In the genomic region with DNA sequence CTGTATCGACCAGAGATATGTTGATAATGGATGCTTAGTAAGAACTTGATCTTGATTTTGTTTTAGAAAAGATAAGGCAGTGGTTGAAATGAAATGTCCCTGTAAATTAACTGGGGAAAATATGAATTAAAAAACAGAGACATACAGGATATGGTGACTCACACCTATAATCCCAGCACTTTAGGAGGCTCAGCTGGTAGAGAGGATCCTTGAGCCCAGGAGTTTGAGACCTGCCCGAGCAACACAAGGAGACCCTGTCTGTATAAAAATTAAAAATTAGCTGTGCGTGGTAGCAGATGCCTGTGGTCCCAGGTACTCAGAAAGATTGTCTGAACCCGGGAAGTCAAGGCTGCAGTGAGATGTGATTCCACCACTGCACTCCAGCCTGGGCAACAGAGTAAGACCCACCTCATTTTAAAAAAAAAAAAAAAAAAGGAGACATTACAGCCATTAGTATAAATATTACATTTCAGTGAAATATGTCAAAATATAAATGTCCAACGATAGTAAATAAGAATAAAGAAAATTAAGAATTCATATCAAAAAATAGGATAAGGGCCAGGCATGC, we compare ENCODE assay signal across 10 cellular contexts. TPM values are rescaled to one million over a fixed set of nuclear protein-coding genes. Genes with fewer than 3 reads are reported as not detected.
A peak's percentile ranks its signal among the peaks of the same experiment; 100 is the strongest.
DNase-seq lines count a peak whose midpoint lies in the region; ATAC-seq and TF ChIP-seq lines count a peak whose summit lies in the region.
"Had no signal": no experiment of that assay in that cellular context is flagged by ENCODE, and none has a peak within 500 bp of the region (broad histone marks: within the 10 kb centered on the region; RNA-seq: fewer than 3 reads in every experiment).

No MANE protein-coding gene starts in this region.

- H3K9me3 ChIP-seq in suprapubic skin = no peaks in the 10 kb centered on the region
- H3K9me3 ChIP-seq: SJSA1 had no signal

- no peak for ATAC-seq in activated CD8-positive, alpha-beta memory T cell treated with anti-CD3 and anti-CD28 coated beads, Interleukin-2, amount 10 ng/mL, durations not matched to agents 7 days and 5 days
- no peak for ATAC-seq in activated CD8-positive, alpha-beta T cell treated with anti-CD3 and anti-CD28 coated beads, Interleukin-2, amount 10 ng/mL, durations not matched to agents 7 days and 5 days

- no peak for TF ChIP-seq EP300 in suprapubic skin (IDR thresholded peaks at IDR 0.05)

- DNase-seq in activated CD8-positive, alpha-beta memory T cell treated with anti-CD3 and anti-CD28 coated beads, Interleukin-2, amount 10 ng/mL, durations not matched to agents 7 days and 5 days = no peak
- DNase-seq in activated CD8-positive, alpha-beta memory T cell treated with anti-CD3 and anti-CD28 coated beads, Interleukin-2, amount 50 U/mL, for 4 hours = no peak
- no peak for DNase-seq in activated CD8-positive, alpha-beta T cell treated with anti-CD3 and anti-CD28 coated beads, Interleukin-2, amount 10 ng/mL, durations not matched to agents 7 days and 5 days
- DNase-seq in foreskin fibroblast (peak; percentile 29 to 48), suprapubic skin (ENCODE audit: low spot score in 2 of 2) (no peak), DMS153 treated with DMSO at 0.1 percent for 48 hours (lab: John Stamatoyannopoulos, UW; ENCODE audit: unreplicated experiment) (no peak), HPDE6-E6E7 (ENCODE audit: extremely low spot score) (no peak), COLO668 (lab: John Stamatoyannopoulos, UW; ENCODE audit: unreplicated experiment) (no peak)
- DNase-seq: central memory CD4-positive, alpha-beta T cell had no signal

- H3K4me3 ChIP-seq in foreskin fibroblast (ENCODE audit: low read depth in 1 of 2, low read length in 2 of 2) (no peak overlapping the region), suprapubic skin (peak overlapping the region; percentile 100)
- H3K4me3 ChIP-seq: SJSA1 had no signal

- POLR2A ChIA-PET in activated CD8-positive, alpha-beta T cell treated with anti-CD3 and anti-CD28 coated beads, Interleukin-2, amount 10 ng/mL, durations not matched to agents 7 days and 5 days (lab: Charles Lee) = no interaction called here

- H3K36me3 Mint-ChIP-seq in activated CD8-positive, alpha-beta memory T cell treated with anti-CD3 and anti-CD28 coated beads, Interleukin-2, amount 10 ng/mL, durations not matched to agents 7 days and 5 days = peaks cover 40% of the 10 kb centered on the region
- H3K36me3 Mint-ChIP-seq in activated CD8-positive, alpha-beta T cell treated with anti-CD3 and anti-CD28 coated beads, Interleukin-2, amount 10 ng/mL, durations not matched to agents 7 days and 5 days (ENCODE audit: low read depth) = peaks cover 44% of the 10 kb centered on the region

- H3K36me3 ChIP-seq in suprapubic skin = no peaks in the 10 kb centered on the region

- TF ChIP-seq CTCF in foreskin fibroblast (IDR thresholded peaks at IDR 0.05; ENCODE audit: low read depth, low read length) = no peak
- TF ChIP-seq CTCF in suprapubic skin (IDR thresholded peaks at IDR 0.05) = no peak

- H3K4me1 ChIP-seq in suprapubic skin = peaks cover 64% of the 10 kb centered on the region

- no peak for TF ChIP-seq POLR2A in suprapubic skin (IDR thresholded peaks at IDR 0.05)

- no peaks in the 10 kb centered on the region for H3K27me3 ChIP-seq in suprapubic skin
- H3K27me3 ChIP-seq: SJSA1 had no signal

- no peaks in the 10 kb centered on the region for H3K27me3 Mint-ChIP-seq in activated CD8-positive, alpha-beta memory T cell treated with anti-CD3 and anti-CD28 coated beads, Interleukin-2, amount 10 ng/mL, durations not matched to agents 7 days and 5 days
- no peaks in the 10 kb centered on the region for H3K27me3 Mint-ChIP-seq in activated CD8-positive, alpha-beta T cell treated with anti-CD3 and anti-CD28 coated beads, Interleukin-2, amount 10 ng/mL, durations not matched to agents 7 days and 5 days (ENCODE audit: low read depth)

- H3K4me1 Mint-ChIP-seq in activated CD8-positive, alpha-beta memory T cell treated with anti-CD3 and anti-CD28 coated beads, Interleukin-2, amount 10 ng/mL, durations not matched to agents 7 days and 5 days = peaks cover 49% of the 10 kb centered on the region
- peaks cover 67% of the 10 kb centered on the region for H3K4me1 Mint-ChIP-seq in activated CD8-positive, alpha-beta T cell treated with anti-CD3 and anti-CD28 coated beads, Interleukin-2, amount 10 ng/mL, durations not matched to agents 7 days and 5 days (ENCODE audit: low read depth)

- WGBS in suprapubic skin = 59% methylated on average over 5 of the region's 5 CpGs

- CTCF ChIA-PET in activated CD8-positive, alpha-beta memory T cell treated with anti-CD3 and anti-CD28 coated beads, Interleukin-2, amount 10 ng/mL, durations not matched to agents 7 days and 5 days (lab: Charles Lee) = interaction anchor here (1.3 to 2.1 kb wide), 2 partner anchors 23 to 129 kb away, joined by 3 to 12 read pairs; no protein-coding TSS in a partner anchor
- CTCF ChIA-PET in activated CD8-positive, alpha-beta T cell treated with anti-CD3 and anti-CD28 coated beads, Interleukin-2, amount 10 ng/mL, durations not matched to agents 7 days and 5 days (lab: Charles Lee) = interaction anchor here (6.4 kb wide), 1 partner anchor 22 kb away, joined by 65 read pairs; no protein-coding TSS in a partner anchor

- no peaks in the 10 kb centered on the region for H3K9me3 Mint-ChIP-seq in activated CD8-positive, alpha-beta memory T cell treated with anti-CD3 and anti-CD28 coated beads, Interleukin-2, amount 10 ng/mL, durations not matched to agents 7 days and 5 days (ENCODE audit: low read depth)
- H3K9me3 Mint-ChIP-seq in activated CD8-positive, alpha-beta T cell treated with anti-CD3 and anti-CD28 coated beads, Interleukin-2, amount 10 ng/mL, durations not matched to agents 7 days and 5 days (ENCODE audit: insufficient read depth) = no peaks in the 10 kb centered on the region

- peak overlapping the region; percentile 84 for H3K27ac Mint-ChIP-seq in activated CD8-positive, alpha-beta memory T cell treated with anti-CD3 and anti-CD28 coated beads, Interleukin-2, amount 10 ng/mL, durations not matched to agents 7 days and 5 days
- peak overlapping the region; percentile 21 for H3K27ac Mint-ChIP-seq in activated CD8-positive, alpha-beta T cell treated with anti-CD3 and anti-CD28 coated beads, Interleukin-2, amount 10 ng/mL, durations not matched to agents 7 days and 5 days

- H3K27ac ChIP-seq in suprapubic skin = peak overlapping the region; percentile 41

- peak overlapping the region; percentile 100 for H3K4me3 Mint-ChIP-seq in activated CD8-positive, alpha-beta memory T cell treated with anti-CD3 and anti-CD28 coated beads, Interleukin-2, amount 10 ng/mL, durations not matched to agents 7 days and 5 days
- H3K4me3 Mint-ChIP-seq in activated CD8-positive, alpha-beta T cell treated with anti-CD3 and anti-CD28 coated beads, Interleukin-2, amount 10 ng/mL, durations not matched to agents 7 days and 5 days = peak overlapping the region; percentile 34

RNA-seq across cellular contexts. Expression of a gene that starts 4.6 kb away (rescaled TPM):
- total RNA-seq in activated CD8-positive, alpha-beta memory T cell treated with anti-CD3 and anti-CD28 coated beads, Interleukin-2, amount 10 ng/mL, durations not matched to agents 7 days and 5 days = 100 to 1,000 TPM; 123 to 166 TPM
- 100 to 1,000 TPM; 110 to 115 TPM for total RNA-seq in activated CD8-positive, alpha-beta T cell treated with anti-CD3 and anti-CD28 coated beads, Interleukin-2, amount 10 ng/mL, durations not matched to agents 7 days and 5 days
- 100 to 1,000 TPM; 164 to 386 (median 189) TPM for total RNA-seq in suprapubic skin

Comparison
In these comparisons a context has a peak if more than half of its experiments do, and no peak if none do; other contexts are left out.
1. DNase-seq: peak in foreskin fibroblast (2 of 2); none in activated CD8-positive, alpha-beta memory T cell treated with anti-CD3 and anti-CD28 coated beads, Interleukin-2, amount 10 ng/mL, durations not matched to agents 7 days and 5 days (single experiment), activated CD8-positive, alpha-beta memory T cell treated with anti-CD3 and anti-CD28 coated beads, Interleukin-2, amount 50 U/mL, for 4 hours (single experiment), activated CD8-positive, alpha-beta T cell treated with anti-CD3 and anti-CD28 coated beads, Interleukin-2, amount 10 ng/mL, durations not matched to agents 7 days and 5 days (single experiment), suprapubic skin (0 of 2), DMS153 treated with DMSO at 0.1 percent for 48 hours (single experiment), HPDE6-E6E7 (single experiment) and COLO668 (single experiment).